ENCODE assay signal across 8 cellular contexts in genomic region chr5:65624025-65624569, GRCh38. TPM values are rescaled to one million over a fixed set of nuclear protein-coding genes. Genes with fewer than 3 reads are reported as not detected.
DNase-seq lines count a peak whose midpoint lies in the region; ATAC-seq, FAIRE-seq and TF ChIP-seq lines count a peak whose summit lies in the region.

Gene TRIM23 (minus strand): TSS chr5:65624333. CDS start chr5:65624274, 59 bp downstream.

- peak within 1 kb of the TSS; percentile 99 for H3K4me3 Mint-ChIP-seq in activated B cell treated with CpG ODN at 0.5 μM for 24 hours

- H3K36me3 ChIP-seq in kidney (ENCODE audit: control insufficient read depth in 1 of 2, insufficient read depth in 2 of 2, low read length in 2 of 2) = no peaks in the 10 kb centered on the region

- intact Hi-C loops in activated B cell treated with CpG ODN at 0.5 μM for 24 hours (cut with micrococcal nuclease) (loop anchor here (1.0 to 10.0 kb wide), 9 partner anchors 61 to 856 kb away; partner anchors contain the start of genes CENPK, CWC27, NLN and PPWD1), kidney (cut with DNase I) (no loop called here)

- no peak; the same call in 1 of the 2 replicates for TF ChIP-seq CTCF in AG09319 (IDR thresholded peaks at IDR 0.05; ENCODE audit: low read depth, low read length)
- no peak for TF ChIP-seq CTCF in activated B cell treated with CpG ODN at 0.5 μM for 24 hours (IDR thresholded peaks at IDR 0.05)
- TF ChIP-seq CTCF in kidney (IDR thresholded peaks at IDR 0.05; ENCODE audit: borderline replicate concordance, extremely low read depth, insufficient read depth) = no peak

- no peak for FAIRE-seq in kidney (lab: Jason Lieb, UNC)

- CTCF ChIA-PET in activated B cell treated with CpG ODN at 0.5 μM for 24 hours (lab: Charles Lee) = no interaction called here

- H3K9ac ChIP-seq in kidney (ENCODE audit: low read length in 2 of 2) = peak within 1 kb of the TSS; percentile 88 to 90

- H3K4me1 ChIP-seq in kidney (ENCODE audit: control insufficient read depth in 1 of 2, insufficient read depth in 1 of 2, low read depth in 1 of 2, low read length in 2 of 2) = peaks cover 10 to 13% of the 10 kb centered on the region in 2 donors

- POLR2A ChIA-PET in activated B cell treated with CpG ODN at 0.5 μM for 24 hours (lab: Charles Lee) = interaction anchor here (0.6 to 1.6 kb wide), 6 partner anchors 18 to 520 kb away, joined by 3 to 24 read pairs (median 4); partner anchors contain the start of genes CENPK, ERBIN, NLN and PPWD1

- H3K27ac Mint-ChIP-seq in activated B cell treated with CpG ODN at 0.5 μM for 24 hours = peak within 1 kb of the TSS; percentile 98

- peaks cover 23% of the 10 kb centered on the region for H3K36me3 Mint-ChIP-seq in activated B cell treated with CpG ODN at 0.5 μM for 24 hours (ENCODE audit: low read depth)

- H3K9me3 Mint-ChIP-seq in activated B cell treated with CpG ODN at 0.5 μM for 24 hours = no peaks in the 10 kb centered on the region

- H3K27me3 Mint-ChIP-seq in activated B cell treated with CpG ODN at 0.5 μM for 24 hours = no peaks in the 10 kb centered on the region

- no peaks in the 10 kb centered on the region for H3K9me3 ChIP-seq in kidney (ENCODE audit: control insufficient read depth in 1 of 2, low read length in 2 of 2)

- peak within 1 kb of the TSS; percentile 97 to 98 for H3K4me3 ChIP-seq in kidney (ENCODE audit: low read length in 2 of 2)

- peak within 1 kb of the TSS; percentile 90 to 94 for H3K27ac ChIP-seq in kidney (ENCODE audit: low read depth in 2 of 2, low read length in 2 of 2)

- peaks cover 45% of the 10 kb centered on the region for H3K4me1 Mint-ChIP-seq in activated B cell treated with CpG ODN at 0.5 μM for 24 hours

- ATAC-seq in GM19023 (IDR thresholded peaks at IDR 0.05; ENCODE audit: unreplicated experiment) (peak; percentile 96), HG03280 (IDR thresholded peaks at IDR 0.05; ENCODE audit: unreplicated experiment) (peak; percentile 96), activated B cell treated with CpG ODN at 0.5 μM for 24 hours (ENCODE audit: low read depth) (peak; percentile 94)

- DNase-seq in AG09319 (ENCODE audit: extremely low read depth, low read depth) (peak; percentile 78), NCI-H345 (lab: John Stamatoyannopoulos, UW) (peak; percentile 90), activated B cell treated with CpG ODN at 0.5 μM for 24 hours (peak; percentile 85), kidney (peak; percentile 97)
- peak; percentile 94 for DNase-seq in central memory CD4-positive, alpha-beta T cell
- peak; percentile 77 to 78 for DNase-seq in stimulated activated CD4-positive, alpha-beta T cell treated with anti-CD3 and anti-CD28 coated beads, Interleukin-15, amount 100 ng/mL, for 1 hour (ENCODE audit: low read depth in 1 of 2, low spot score in 1 of 2)

RNA-seq across cellular contexts. Expression of gene TRIM23, which starts in this region (rescaled TPM):
- total RNA-seq in activated B cell treated with CpG ODN at 0.5 μM for 24 hours (11.7 and 13.0 TPM in 2 replicates), kidney (15.2 TPM)
- 4.4 TPM for polyA plus RNA-seq in kidney (ENCODE audit: insufficient read depth, low read depth, low replicate concordance)

Comparison
In these comparisons a context has a peak if more than half of its experiments do, and no peak if none do; other contexts are left out.
1. Peak in every context shown above with its lines: DNase-seq, ATAC-seq, H3K4me3 ChIP-seq and H3K27ac ChIP-seq.